Comparison of ENCODE assay signal across 21 cellular contexts in the genomic region with DNA sequence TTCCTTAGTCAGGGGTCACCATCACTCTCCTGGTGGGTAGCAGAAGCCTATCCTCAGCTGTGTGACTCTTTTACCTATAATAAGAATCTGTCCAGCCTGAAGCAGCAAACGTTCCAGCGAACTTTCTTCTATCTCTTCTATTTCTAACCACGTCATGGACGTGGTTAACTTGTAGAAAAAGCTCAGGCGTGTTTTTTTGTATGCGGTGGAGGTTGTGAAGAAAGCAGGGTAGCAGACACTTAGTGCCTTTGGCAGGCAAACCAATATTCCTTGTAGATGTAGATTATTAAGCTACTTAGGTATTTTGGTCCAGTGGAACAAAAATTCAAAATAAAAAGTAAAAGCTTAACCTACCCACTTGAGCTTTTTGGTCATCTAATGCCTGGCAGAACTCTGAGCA. TPM values are rescaled to one million over a fixed set of nuclear protein-coding genes. Genes with fewer than 3 reads are reported as not detected.
A peak's percentile ranks its signal among the peaks of the same experiment; 100 is the strongest.
DNase-seq lines count a peak whose midpoint lies in the region; ATAC-seq and TF ChIP-seq lines count a peak whose summit lies in the region.
"Had no signal": no experiment of that assay in that cellular context is flagged by ENCODE, and none has a peak within 500 bp of the region (broad histone marks: within the 10 kb centered on the region; RNA-seq: fewer than 3 reads in every experiment).

No MANE protein-coding gene starts in this region.

- CTCF ChIA-PET in activated B cell treated with CpG ODN at 0.5 μM for 24 hours (lab: Charles Lee): interaction anchor here (0.9 to 3.4 kb wide), 5 partner anchors 19 to 604 kb away, joined by 3 to 11 read pairs (median 4); no protein-coding TSS in a partner anchor

- ATAC-seq in activated B cell treated with CpG ODN at 0.5 μM for 24 hours (ENCODE audit: low read depth) (no peak), naive B cell (ENCODE audit: low read depth in 2 of 2) (no peak), HG03521 (IDR thresholded peaks at IDR 0.05; ENCODE audit: unreplicated experiment) (no peak), HG02970 (IDR thresholded peaks at IDR 0.05; ENCODE audit: low FRiP score, unreplicated experiment) (no peak)
- no peak for ATAC-seq in stimulated activated effector memory CD8-positive, alpha-beta T cell treated with anti-CD3 and anti-CD28 coated beads, Interleukin-12 subunit alpha, Interleukin-12 subunit beta, amount 100 ng/mL, for 72 hours
- ATAC-seq: K562 had no signal

- intact Hi-C loops in activated B cell treated with CpG ODN at 0.5 μM for 24 hours (cut with micrococcal nuclease): no loop called here

- no peak overlapping the region for H3K9ac ChIP-seq in neuronal stem cell (ENCODE audit: low read depth, low read length, poor library complexity)

- no peak overlapping the region for H2BK120ac ChIP-seq in neuronal stem cell (ENCODE audit: low read depth, low read length)

- no peak overlapping the region for H2BK12ac ChIP-seq in neuronal stem cell (ENCODE audit: low read length)

- H3K27me3 ChIP-seq in neuronal stem cell (ENCODE audit: control insufficient read depth in 3 of 3, insufficient read depth in 3 of 3, low read depth in 1 of 3, low read length in 3 of 3) (no peaks in the 10 kb centered on the region), suprapubic skin (no peaks in the 10 kb centered on the region)

- H3K4me3 Mint-ChIP-seq in activated B cell treated with CpG ODN at 0.5 μM for 24 hours: no peak overlapping the region
- no peak overlapping the region for H3K4me3 Mint-ChIP-seq in naive B cell
- no peak overlapping the region for H3K4me3 Mint-ChIP-seq in stimulated activated effector memory CD8-positive, alpha-beta T cell treated with anti-CD3 and anti-CD28 coated beads, Interleukin-12 subunit alpha, Interleukin-12 subunit beta, amount 100 ng/mL, for 72 hours
- H3K4me3 Mint-ChIP-seq: CD4-positive, alpha-beta T cell; H9 had no signal

- no peak overlapping the region for H3K4ac ChIP-seq in neuronal stem cell (ENCODE audit: low read length)

- H3K27me3 Mint-ChIP-seq in activated B cell treated with CpG ODN at 0.5 μM for 24 hours: no peaks in the 10 kb centered on the region
- no peaks in the 10 kb centered on the region for H3K27me3 Mint-ChIP-seq in naive B cell
- H3K27me3 Mint-ChIP-seq: CD4-positive, alpha-beta T cell had no signal

- no peak for TF ChIP-seq CTCF in activated B cell treated with CpG ODN at 0.5 μM for 24 hours (IDR thresholded peaks at IDR 0.05)
- no peak for TF ChIP-seq CTCF in suprapubic skin (IDR thresholded peaks at IDR 0.05)

- no peak for TF ChIP-seq EP300 in suprapubic skin (IDR thresholded peaks at IDR 0.05)

- POLR2A ChIA-PET in activated B cell treated with CpG ODN at 0.5 μM for 24 hours (lab: Charles Lee): interaction anchor here (1.2 kb wide), 1 partner anchor 34 kb away, joined by 4 read pairs; no protein-coding TSS in a partner anchor

- H2AK5ac ChIP-seq in neuronal stem cell (ENCODE audit: low read depth, low read length): no peak overlapping the region

- H2AFZ ChIP-seq in neuronal stem cell (ENCODE audit: low read length): no peak overlapping the region

- H3K36me3 Mint-ChIP-seq in activated B cell treated with CpG ODN at 0.5 μM for 24 hours (ENCODE audit: low read depth) (no peaks in the 10 kb centered on the region), naive B cell (peaks cover 5 to 8% of the 10 kb centered on the region in 2 donors)
- H3K36me3 Mint-ChIP-seq in stimulated activated effector memory CD8-positive, alpha-beta T cell treated with anti-CD3 and anti-CD28 coated beads, Interleukin-12 subunit alpha, Interleukin-12 subunit beta, amount 100 ng/mL, for 72 hours: no peaks in the 10 kb centered on the region

- H4K8ac ChIP-seq in neuronal stem cell (ENCODE audit: low read depth, low read length): no peak overlapping the region

- H3K9me3 ChIP-seq in neuronal stem cell (replicated peaks in 1 of 2; ENCODE audit: control insufficient read depth in 2 of 2, insufficient read depth in 1 of 2, low read depth in 1 of 2, low read length in 2 of 2): no peaks in the 10 kb centered on the region
- no peaks in the 10 kb centered on the region for H3K9me3 ChIP-seq in suprapubic skin

- H3K4me3 ChIP-seq in neuronal stem cell (ENCODE audit: low read length in 2 of 2) (no peak overlapping the region), suprapubic skin (no peak overlapping the region)
- H3K4me3 ChIP-seq: K562 had no signal

- H3K4me1 Mint-ChIP-seq in activated B cell treated with CpG ODN at 0.5 μM for 24 hours: peaks cover 25% of the 10 kb centered on the region
- peaks cover 29 to 45% (median 44%) of the 10 kb centered on the region in 3 donors for H3K4me1 Mint-ChIP-seq in naive B cell
- peaks cover 23% of the 10 kb centered on the region for H3K4me1 Mint-ChIP-seq in stimulated activated effector memory CD8-positive, alpha-beta T cell treated with anti-CD3 and anti-CD28 coated beads, Interleukin-12 subunit alpha, Interleukin-12 subunit beta, amount 100 ng/mL, for 72 hours

- no peak overlapping the region for H3K23ac ChIP-seq in neuronal stem cell (ENCODE audit: low read depth, low read length, poor library complexity)

- H3K27ac Mint-ChIP-seq in activated B cell treated with CpG ODN at 0.5 μM for 24 hours (peak overlapping the region; percentile 36), naive B cell (peak overlapping the region; percentile 47 to 99 (median 51))
- peak overlapping the region; percentile 33 for H3K27ac Mint-ChIP-seq in stimulated activated effector memory CD8-positive, alpha-beta T cell treated with anti-CD3 and anti-CD28 coated beads, Interleukin-12 subunit alpha, Interleukin-12 subunit beta, amount 100 ng/mL, for 72 hours
- H3K27ac Mint-ChIP-seq: CD4-positive, alpha-beta T cell had no signal

- H2BK15ac ChIP-seq in neuronal stem cell (ENCODE audit: low read length): no peak overlapping the region

- H3K14ac ChIP-seq in neuronal stem cell (ENCODE audit: low read length): no peak overlapping the region

- no CpG with 5 or more reads among the region's 6 CpGs for WGBS in neuronal stem cell (ENCODE audit: extremely low coverage in 2 of 2, insufficient read length in 2 of 2, insufficient replicate concordance in 1 of 2), 2 donors
- WGBS in suprapubic skin: 93% methylated on average over 6 of the region's 6 CpGs

- H3K18ac ChIP-seq in neuronal stem cell (ENCODE audit: low read length): no peak overlapping the region

- H2BK5ac ChIP-seq in neuronal stem cell (ENCODE audit: low read length): no peak overlapping the region

- no peak overlapping the region for H3K4me2 ChIP-seq in neuronal stem cell (ENCODE audit: insufficient read depth, low read length, poor library complexity, severe bottlenecking)

- H3K36me3 ChIP-seq in neuronal stem cell (replicated peaks in 1 of 2; ENCODE audit: control insufficient read depth in 2 of 2, insufficient read depth in 2 of 2, low read length in 2 of 2): no peaks in the 10 kb centered on the region
- H3K36me3 ChIP-seq in suprapubic skin: no peaks in the 10 kb centered on the region

- H3K9me3 Mint-ChIP-seq in activated B cell treated with CpG ODN at 0.5 μM for 24 hours (no peaks in the 10 kb centered on the region), naive B cell (peaks cover 0 to 3% (median 0%) of the 10 kb centered on the region in 7 donors)
- no peaks in the 10 kb centered on the region for H3K9me3 Mint-ChIP-seq in stimulated activated effector memory CD8-positive, alpha-beta T cell treated with anti-CD3 and anti-CD28 coated beads, Interleukin-12 subunit alpha, Interleukin-12 subunit beta, amount 100 ng/mL, for 72 hours
- H3K9me3 Mint-ChIP-seq: CD4-positive, alpha-beta T cell had no signal

- H3K79me1 ChIP-seq in neuronal stem cell (ENCODE audit: low read depth, low read length): no peaks in the 10 kb centered on the region

- no peak overlapping the region for H4K91ac ChIP-seq in neuronal stem cell (ENCODE audit: low read depth, low read length, poor library complexity)

- H3K27ac ChIP-seq in neuronal stem cell (replicated peaks; ENCODE audit: low read length) (no peak overlapping the region), suprapubic skin (no peak overlapping the region)
- H3K27ac ChIP-seq: C4-2B, HL-60 had no signal

- no peaks in the 10 kb centered on the region for H3K4me1 ChIP-seq in neuronal stem cell (ENCODE audit: control insufficient read depth in 2 of 2, insufficient read depth in 1 of 2, low read depth in 1 of 2, low read length in 2 of 2)
- peaks cover 4% of the 10 kb centered on the region for H3K4me1 ChIP-seq in suprapubic skin

- no peak for DNase-seq in activated B cell treated with CpG ODN at 0.5 μM for 24 hours
- no peak for DNase-seq in naive B cell
- DNase-seq in stimulated activated effector memory CD8-positive, alpha-beta T cell treated with anti-CD3 and anti-CD28 coated beads, Interleukin-12 subunit alpha, Interleukin-12 subunit beta, amount 100 ng/mL, for 72 hours (ENCODE audit: low spot score in 2 of 2): no peak
- no peak for DNase-seq in neuronal stem cell (ENCODE audit: low spot score)
- DNase-seq in suprapubic skin (ENCODE audit: low spot score in 2 of 2): no peak
- DNase-seq: ACHN; CD4-positive, alpha-beta T cell; DMS153; DMS79; GF-D8; H9; IMR-90 had no signal

- no peak for TF ChIP-seq POLR2A in suprapubic skin (IDR thresholded peaks at IDR 0.05)

RNA-seq across cellular contexts. Expression of a gene that starts 31.8 kb away (rescaled TPM):
- 0.35 and 0.46 TPM in 2 replicates for total RNA-seq in activated B cell treated with CpG ODN at 0.5 μM for 24 hours
- polyA plus RNA-seq in naive B cell (ENCODE audit: low read depth in 6 of 6): 1 to 10 TPM in 4 of 6 donors, under 1 TPM in 2; 0.62 to 4.7 (median 1.7) TPM
- not detected for polyA plus RNA-seq in neuronal stem cell (2013, experiment 1 of 2)
- not detected for polyA plus RNA-seq in neuronal stem cell (2013, experiment 2 of 2)
- total RNA-seq in suprapubic skin: 1 to 10 TPM in 3 of 4 donors, under 1 TPM in 1; 0.76 to 1.5 (median 1.3) TPM
- total RNA-seq: Daoy, H1, H9, HT1080, IMR-90, K562 had no signal
- polyA plus RNA-seq: BJ, H1, IMR-90, K562 had no signal

RNA-seq across cellular contexts. Expression of a gene that starts 43.5 kb away (rescaled TPM):
- total RNA-seq in activated B cell treated with CpG ODN at 0.5 μM for 24 hours (0.88 and 1.5 TPM in 2 replicates), suprapubic skin (1 to 10 TPM; 1.1 to 4.2 (median 2.4) TPM)
- polyA plus RNA-seq in naive B cell (ENCODE audit: low read depth in 6 of 6): 10 to 100 TPM; 35.9 to 74.9 (median 53.4) TPM
- not detected for polyA plus RNA-seq in neuronal stem cell (2013, experiment 1 of 2)
- polyA plus RNA-seq in neuronal stem cell (2013, experiment 2 of 2): not detected
- total RNA-seq: Daoy, H1, H9, HT1080, IMR-90, K562 had no signal
- polyA plus RNA-seq: BJ, H1, IMR-90, K562 had no signal
